In the genomic region with DNA sequence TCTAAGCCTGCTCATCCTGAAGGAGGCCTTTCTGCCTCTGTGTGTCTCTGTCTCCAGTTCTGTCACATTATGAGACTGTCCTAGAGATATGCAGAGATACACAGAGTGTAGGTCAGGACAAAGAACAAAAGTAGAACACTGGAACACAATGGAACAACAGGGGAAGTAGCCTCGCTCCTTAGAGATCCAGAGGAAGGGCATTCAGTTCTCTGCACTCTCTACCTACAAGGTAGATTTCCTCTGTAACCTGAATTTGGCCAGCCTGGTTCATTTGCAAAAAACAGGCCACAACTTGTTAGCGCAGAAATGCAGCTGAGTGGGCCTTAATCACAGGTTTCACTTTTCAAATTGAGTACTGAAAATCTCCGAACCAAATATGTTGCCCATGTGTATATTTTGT, we compare ENCODE assay signal across 14 cellular contexts. TPM values are rescaled to one million over a fixed set of nuclear protein-coding genes. Genes with fewer than 3 reads are reported as not detected.
DNase-seq lines count a peak whose midpoint lies in the region; ATAC-seq and TF ChIP-seq lines count a peak whose summit lies in the region.
"Had no signal": no experiment of that assay in that cellular context is flagged by ENCODE, and none has a peak within 500 bp of the region (broad histone marks: within the 10 kb centered on the region; RNA-seq: fewer than 3 reads in every experiment).

No MANE protein-coding gene starts in this region.

- peaks cover 2% of the 10 kb centered on the region; the same call in 1 of the 2 replicates for H3K9me1 ChIP-seq in IMR-90 (ENCODE audit: insufficient read depth, low read length)

- H2BK15ac ChIP-seq in IMR-90 (ENCODE audit: low read depth, low read length): no peak overlapping the region

- no peak for TF ChIP-seq RAD21 in IMR-90 (IDR thresholded peaks at IDR 0.05; ENCODE audit: low read length)

- TF ChIP-seq CTCF in HFFc6 (IDR thresholded peaks at IDR 0.05) (no peak), IMR-90 (conservative IDR thresholded peaks at IDR 0.05; ENCODE audit: low read depth, low read length) (no peak), foreskin keratinocyte (conservative IDR thresholded peaks at IDR 0.05) (no peak)

- H3K27me3 Mint-ChIP-seq in HFFc6 (ENCODE audit: insufficient read depth): no peaks in the 10 kb centered on the region; the same call in 1 of the 2 replicates
- H3K27me3 Mint-ChIP-seq: stimulated activated naive CD8-positive, alpha-beta T cell treated with anti-CD3 and anti-CD28 coated beads, Interleukin-15, Interleukin-2, amounts not matched to agents 100 ng/mL and 50 ng/mL, for 24 hours had no signal

- H3K23ac ChIP-seq in IMR-90 (ENCODE audit: low read depth, low read length): no peak overlapping the region

- no peak overlapping the region for H3K9ac ChIP-seq in IMR-90 (ENCODE audit: low read depth, low read length)

- H3K27ac ChIP-seq in IMR-90 (ENCODE audit: insufficient read depth, low read length) (no peak overlapping the region), foreskin keratinocyte (peak overlapping the region; percentile 47), caudate nucleus (ENCODE audit: low read depth, low read length) (no peak overlapping the region)
- H3K27ac ChIP-seq: dorsolateral prefrontal cortex had no signal

- H3K27ac Mint-ChIP-seq in HFFc6: no peak overlapping the region; the same call in 1 of the 2 replicates
- H3K27ac Mint-ChIP-seq: activated T-helper 2 cell treated with anti-CD3 and anti-CD28 coated beads, Interferon-gamma antibody, Interleukin-2, Interleukin-4, amounts not matched to agents 10 μg/mL and 5 μg/mL and 100 μg/mL, durations not matched to agents 14 hours and 24 hours and 36 hours; stimulated activated naive CD8-positive, alpha-beta T cell treated with anti-CD3 and anti-CD28 coated beads, Interleukin-15, Interleukin-2, amounts not matched to agents 100 ng/mL and 50 ng/mL, for 24 hours had no signal

- POLR2A ChIA-PET in IMR-90 (lab: Charles Lee; ENCODE audit: unreplicated experiment): interaction anchor here (0.6 kb wide), 1 partner anchor 378 kb away, joined by 4 read pairs; no protein-coding TSS in a partner anchor

- peak overlapping the region in 1 of 2 experiments; percentile 67; a peak in 1 of 4 replicates for H4K8ac ChIP-seq in IMR-90 (ENCODE audit: low read depth in 2 of 2, low read length in 2 of 2)

- no peaks in the 10 kb centered on the region for H3K79me1 ChIP-seq in IMR-90 (ENCODE audit: low read depth in 1 of 2, low read length in 2 of 2)

- no peak overlapping the region for H2BK120ac ChIP-seq in IMR-90 (ENCODE audit: low read depth, low read length)

- H4K5ac ChIP-seq in IMR-90 (ENCODE audit: low read depth, low read length): peak overlapping the region; percentile 49; the same call in 1 of the 2 replicates

- H2AFZ ChIP-seq in IMR-90 (replicated peaks; ENCODE audit: low read length, poor library complexity): no peak overlapping the region

- H3K4me1 ChIP-seq in IMR-90 (ENCODE audit: control insufficient read depth, insufficient read depth, low read length) (no peaks in the 10 kb centered on the region), foreskin keratinocyte (no peaks in the 10 kb centered on the region)

- H3K9me3 ChIP-seq in IMR-90 (ENCODE audit: control insufficient read depth, insufficient read depth, low read length): no peaks in the 10 kb centered on the region

- no peaks in the 10 kb centered on the region for H4K20me1 ChIP-seq in IMR-90 (ENCODE audit: insufficient read depth, low read length)

- BruUV-seq in IMR-90 (replicated peaks; lab: Mats Ljungman, UMichigan): no TSS peak

- peaks cover 21% of the 10 kb centered on the region for H3K4me1 Mint-ChIP-seq in HFFc6 (ENCODE audit: low read depth)

- H3K4me2 ChIP-seq in IMR-90 (ENCODE audit: low read depth, low read length): peak overlapping the region; percentile 53; the same call in 1 of the 2 replicates

- TF ChIP-seq POLR2A in IMR-90 (IDR thresholded peaks at IDR 0.05; ENCODE audit: low read depth, low read length): no peak

- intact Hi-C loops in IMR-90 (cut with micrococcal nuclease): no loop called here

- no peak overlapping the region for H4K91ac ChIP-seq in IMR-90 (ENCODE audit: insufficient read depth, low read depth, low read length)

- peak overlapping the region; percentile 28; the same call in 1 of the 2 replicates for H3K18ac ChIP-seq in IMR-90 (ENCODE audit: low read depth, low read length)

- ATAC-seq in GM18907 (IDR thresholded peaks at IDR 0.05; ENCODE audit: unreplicated experiment) (peak; percentile 60), IMR-90 (ENCODE audit: low read depth) (no peak), foreskin keratinocyte (peak; percentile 53), HG03196 (IDR thresholded peaks at IDR 0.05; ENCODE audit: unreplicated experiment) (no peak)
- ATAC-seq: HepG2 had no signal

- dilution Hi-C loops in IMR-90 (cut with HindIII; ENCODE audit: low sequenced_read_pairs, unreplicated experiment): no loop called here

- H3K4ac ChIP-seq in IMR-90 (ENCODE audit: low read depth, low read length): no peak overlapping the region

- no peaks in the 10 kb centered on the region for H3K27me3 ChIP-seq in IMR-90 (ENCODE audit: control insufficient read depth, insufficient read depth, low read length)
- H3K27me3 ChIP-seq in foreskin keratinocyte: no peaks in the 10 kb centered on the region
- H3K27me3 ChIP-seq: dorsolateral prefrontal cortex had no signal

- H2AK5ac ChIP-seq in IMR-90 (ENCODE audit: low read depth, low read length): no peak overlapping the region

- no CpG with 5 or more reads among the region's 3 CpGs for WGBS in IMR-90 (ENCODE audit: extremely low coverage in 2 of 2, insufficient read length in 1 of 2), 2 experiments

- H2BK20ac ChIP-seq in IMR-90 (ENCODE audit: low read depth, low read length): no peak overlapping the region

- H3K4me3 ChIP-seq in IMR-90 (ENCODE audit: insufficient read depth, low read depth, low read length): no peak overlapping the region
- H3K4me3 ChIP-seq: dorsolateral prefrontal cortex had no signal

- peak overlapping the region; percentile 9; the same call in 1 of the 2 replicates for H3K4me3 Mint-ChIP-seq in HFFc6
- H3K4me3 Mint-ChIP-seq: stimulated activated naive CD8-positive, alpha-beta T cell treated with anti-CD3 and anti-CD28 coated beads, Interleukin-15, Interleukin-2, amounts not matched to agents 100 ng/mL and 50 ng/mL, for 24 hours had no signal

- no peak overlapping the region for H3K56ac ChIP-seq in IMR-90 (ENCODE audit: extremely low read depth, insufficient read depth, low read length)

- in situ Hi-C loops in IMR-90 (cut with MboI; ENCODE audit: low sequenced_read_pairs): no loop called here

- H2BK5ac ChIP-seq in IMR-90 (ENCODE audit: low read depth, low read length, poor library complexity, severe bottlenecking): no peak overlapping the region

- no peak overlapping the region for H2AK9ac ChIP-seq in IMR-90 (replicated peaks; ENCODE audit: low read depth, low read length, poor library complexity)

- H3K14ac ChIP-seq in IMR-90 (replicated peaks; ENCODE audit: low read depth, low read length): no peak overlapping the region

- H3K9me3 Mint-ChIP-seq in HFFc6: no peaks in the 10 kb centered on the region
- H3K9me3 Mint-ChIP-seq: activated T-helper 2 cell treated with anti-CD3 and anti-CD28 coated beads, Interferon-gamma antibody, Interleukin-2, Interleukin-4, amounts not matched to agents 10 μg/mL and 5 μg/mL and 100 μg/mL, durations not matched to agents 14 hours and 24 hours and 36 hours; stimulated activated naive CD8-positive, alpha-beta T cell treated with anti-CD3 and anti-CD28 coated beads, Interleukin-15, Interleukin-2, amounts not matched to agents 100 ng/mL and 50 ng/mL, for 24 hours had no signal

- CTCF ChIA-PET in IMR-90 (lab: Yijun Ruan, JAX): interaction anchor here (0.9 kb wide), 1 partner anchor 8 kb away, joined by 3 read pairs; no protein-coding TSS in a partner anchor

- no peaks in the 10 kb centered on the region for H3K36me3 Mint-ChIP-seq in HFFc6 (ENCODE audit: low read depth)

- DNase-seq in HFFc6 (no peak), IMR-90 (no peak), foreskin keratinocyte (peak; percentile 25 to 62), islet precursor cell (no peak), caudate nucleus (lab: John Stamatoyannopoulos, UW) (no peak)
- no peak for DNase-seq in activated effector memory CD4-positive, alpha-beta T cell treated with Interleukin-2 at 50 U/mL for 16 hours
- DNase-seq: DMS153, dorsolateral prefrontal cortex, NCI-H748 treated with DMSO at 0.1 percent for 48 hours had no signal

- H3K36me3 ChIP-seq in IMR-90 (ENCODE audit: control insufficient read depth, insufficient read depth, low read length): 0 out of 2 replicates have a peak, but pooled peaks cover 1% of the 10 kb centered on the region

TF ChIP-seq in IMR-90, 13 proteins besides CTCF, POLR2A, EP300 and RAD21 (continues in another document):
- TF ChIP-seq RFX5 (IDR thresholded peaks at IDR 0.05; ENCODE audit: low read depth, low read length) (no peak), NFE2L2 (IDR thresholded peaks at IDR 0.05; ENCODE audit: low read depth, low read length) (no peak), FOS (IDR thresholded peaks at IDR 0.05; ENCODE audit: low read depth, low read length) (no peak), MAZ (IDR thresholded peaks at IDR 0.05; ENCODE audit: borderline replicate concordance, low read depth, low read length) (no peak), RCOR1 (IDR thresholded peaks at IDR 0.05; ENCODE audit: insufficient replicate concordance, low read length) (no peak), BHLHE40 (IDR thresholded peaks at IDR 0.05; ENCODE audit: low read depth, low read length) (no peak)
- TF ChIP-seq, protein P1, sequence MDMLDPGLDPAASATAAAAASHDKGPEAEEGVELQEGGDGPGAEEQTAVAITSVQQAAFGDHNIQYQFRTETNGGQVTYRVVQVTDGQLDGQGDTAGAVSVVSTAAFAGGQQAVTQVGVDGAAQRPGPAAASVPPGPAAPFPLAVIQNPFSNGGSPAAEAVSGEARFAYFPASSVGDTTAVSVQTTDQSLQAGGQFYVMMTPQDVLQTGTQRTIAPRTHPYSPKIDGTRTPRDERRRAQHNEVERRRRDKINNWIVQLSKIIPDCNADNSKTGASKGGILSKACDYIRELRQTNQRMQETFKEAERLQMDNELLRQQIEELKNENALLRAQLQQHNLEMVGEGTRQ (IDR thresholded peaks at IDR 0.05; ENCODE audit: low read depth, low read length): no peak

RNA-seq across cellular contexts. Expression of gene NEK10, which starts 19.4 kb away (rescaled TPM):
- 1 to 10 TPM; 5.2 to 9.5 (median 6.5) TPM for total RNA-seq in HFFc6 (2021; fragmentation: NEBNext Ultra II Directional; extraction: Animal tissue kit (Norgen Biotek cat#: 25700))
- 6.6 and 7.5 TPM in 2 replicates for total RNA-seq in IMR-90 (2012; rRNA removed)
- 1.4 and 2.2 TPM in 2 replicates for polyA plus RNA-seq in IMR-90 (2012; rRNA removed)
- polyA plus RNA-seq in IMR-90 (2012; cell fraction: cytosol; rRNA removed): 0.21 and 0.55 TPM in 2 replicates
- polyA plus RNA-seq in IMR-90 (2012; cell fraction: nucleus; rRNA removed; ENCODE audit: low replicate concordance): 1.7 and 11.1 TPM in 2 replicates
- 0.18 and 0.48 TPM in 2 replicates for total RNA-seq in foreskin keratinocyte
- polyA plus RNA-seq in foreskin keratinocyte: 0.07 and 0.08 TPM in 2 replicates

Comparison
In these comparisons a context has a peak if more than half of its experiments do, and no peak if none do; other contexts are left out.
1. ATAC-seq: peak in GM18907 (single experiment) and foreskin keratinocyte (single experiment); none in IMR-90 (single experiment) and HG03196 (single experiment).
2. DNase-seq: peak in foreskin keratinocyte (2 of 2); none in HFFc6 (single experiment), IMR-90 (single experiment), islet precursor cell (single experiment), caudate nucleus (0 of 61) and activated effector memory CD4-positive, alpha-beta T cell treated with Interleukin-2 at 50 U/mL for 16 hours (single experiment).